ENCODE assay signal across 23 cellular contexts in the genomic region with DNA sequence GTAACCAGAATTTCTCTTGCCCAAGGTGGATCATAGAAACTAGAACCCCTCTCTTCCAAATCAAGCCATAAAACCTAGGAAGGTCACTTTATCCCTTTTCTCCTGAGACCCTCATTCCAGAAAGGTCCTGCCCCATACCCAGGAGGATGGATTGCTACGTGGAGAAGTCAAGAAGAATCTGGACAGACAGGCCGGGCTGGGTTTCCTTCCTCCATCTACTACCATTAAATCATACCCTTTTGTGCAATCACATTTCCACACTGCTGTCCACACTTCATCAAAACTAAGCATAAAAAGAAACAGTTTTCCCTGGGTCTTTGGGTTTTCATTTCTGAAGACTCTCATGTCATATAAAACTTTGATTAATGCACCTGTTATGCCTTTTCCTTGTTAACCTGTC.
DNase-seq lines count a peak whose midpoint lies in the region; ATAC-seq and TF ChIP-seq lines count a peak whose summit lies in the region.
"Had no signal": no experiment of that assay in that cellular context is flagged by ENCODE, and none has a peak within 500 bp of the region (broad histone marks: within the 10 kb centered on the region; RNA-seq: fewer than 3 reads in every experiment).

No MANE protein-coding gene starts in this region.

- H3K79me2 ChIP-seq in SU-DHL-6 (ENCODE audit: insufficient read depth, low read length) = no peaks in the 10 kb centered on the region
- no peaks in the 10 kb centered on the region for H3K79me2 ChIP-seq in trophoblast cell (ENCODE audit: control insufficient read depth, insufficient read depth, low read length, poor library complexity)

- peaks cover 4 to 25% (median 11%) of the 10 kb centered on the region in 7 donors for H3K9me3 Mint-ChIP-seq in CD14-positive monocyte
- peaks cover 3% of the 10 kb centered on the region for H3K9me3 Mint-ChIP-seq in mesothelial cell of epicardium
- peaks cover 7 to 12% of the 10 kb centered on the region in 2 donors for H3K9me3 Mint-ChIP-seq in activated naive CD4-positive, alpha-beta T cell treated with anti-CD3 and anti-CD28 coated beads, Interleukin-2, amount 50 U/mL, for 72 hours
- H3K9me3 Mint-ChIP-seq: CD8-positive, alpha-beta T cell had no signal

- H3K27me3 Mint-ChIP-seq in CD14-positive monocyte (ENCODE audit: low read depth in 3 of 3) (peaks cover 0 to 2% (median 0%) of the 10 kb centered on the region in 3 donors), mesothelial cell of epicardium (ENCODE audit: low read depth) (no peaks in the 10 kb centered on the region)

- peaks cover 4% of the 10 kb centered on the region in 2 experiments for H3K4me1 ChIP-seq in trophoblast cell (ENCODE audit: control insufficient read depth in 1 of 2, insufficient read depth in 2 of 2, low read length in 2 of 2)
- H3K4me1 ChIP-seq: A549, BE2C, Caco-2 had no signal

- no peak overlapping the region for H3K14ac ChIP-seq in trophoblast cell (ENCODE audit: low read length)

- H3F3A ChIP-seq in SU-DHL-6 (ENCODE audit: insufficient read depth) = no peaks in the 10 kb centered on the region

- H3K23ac ChIP-seq in trophoblast cell (ENCODE audit: low read length) = no peak overlapping the region

- peak overlapping the region; percentile 58 for H2BK12ac ChIP-seq in trophoblast cell (ENCODE audit: low read length)

- H4K20me1 ChIP-seq in SU-DHL-6 (ENCODE audit: low read depth, low read length) = no peaks in the 10 kb centered on the region
- H4K20me1 ChIP-seq: BLaER1 treated with 17β-estradiol and CSF1 and Interleukin-3, amounts not matched to agents 10 nM and 100 nM had no signal

- no peak overlapping the region for H4K12ac ChIP-seq in trophoblast cell (ENCODE audit: low read depth, low read length)

- H3K36me3 ChIP-seq in SU-DHL-6 (ENCODE audit: low read length) (no peaks in the 10 kb centered on the region), trophoblast cell (ENCODE audit: control insufficient read depth in 1 of 2, insufficient read depth in 2 of 2, low read length in 2 of 2) (no peaks in the 10 kb centered on the region)
- H3K36me3 ChIP-seq: BE2C; BLaER1 treated with 17β-estradiol and CSF1 and Interleukin-3, amounts not matched to agents 10 nM and 100 nM had no signal

- H3K4me3 Mint-ChIP-seq in CD14-positive monocyte (peak overlapping the region in 1 of 2 donors; percentile 60), mesothelial cell of epicardium (no peak overlapping the region)
- H3K4me3 Mint-ChIP-seq: CD8-positive, alpha-beta T cell had no signal

- peak overlapping the region; percentile 51 for H2BK120ac ChIP-seq in trophoblast cell (ENCODE audit: insufficient read depth, low read length, poor library complexity)

- H3K9me3 ChIP-seq in SU-DHL-6 (ENCODE audit: insufficient read depth, low read length) (no peaks in the 10 kb centered on the region), trophoblast cell (ENCODE audit: insufficient read depth, low read depth, low read length) (no peaks in the 10 kb centered on the region)
- H3K9me3 ChIP-seq: A549, BE2C, Caco-2 had no signal

- H2AK5ac ChIP-seq in trophoblast cell (ENCODE audit: low read length) = no peak overlapping the region

- no peak overlapping the region for H4K8ac ChIP-seq in trophoblast cell (ENCODE audit: low read depth, low read length)

- H3K4me2 ChIP-seq in SU-DHL-6 (ENCODE audit: low read depth, low read length, poor library complexity, severe bottlenecking) = no peak overlapping the region
- peak overlapping the region; percentile 19 for H3K4me2 ChIP-seq in trophoblast cell (ENCODE audit: low read length)
- H3K4me2 ChIP-seq: A549; BLaER1 treated with 17β-estradiol and CSF1 and Interleukin-3, amounts not matched to agents 10 nM and 100 nM had no signal

- H3K9me2 ChIP-seq in SU-DHL-6 (replicated peaks; ENCODE audit: insufficient read depth, low read length) = no peaks in the 10 kb centered on the region

- no peak for TF ChIP-seq CTCF in CD14-positive monocyte (IDR thresholded peaks at IDR 0.05)
- no peak for TF ChIP-seq CTCF in SU-DHL-6 (IDR thresholded peaks at IDR 0.05; ENCODE audit: insufficient read depth, low read length, poor library complexity, severe bottlenecking)
- TF ChIP-seq CTCF in mesothelial cell of epicardium (IDR thresholded peaks at IDR 0.05; ENCODE audit: unreplicated experiment) = no peak

- intact Hi-C loops in CD14-positive monocyte (cut with micrococcal nuclease) (no loop called here), cardiac septum (cut with DNase I) (no loop called here)

- no peaks in the 10 kb centered on the region for H3K27me3 ChIP-seq in SU-DHL-6 (ENCODE audit: low read length)
- no peaks in the 10 kb centered on the region for H3K27me3 ChIP-seq in trophoblast cell (ENCODE audit: insufficient read depth, low read length)
- H3K27me3 ChIP-seq: BE2C; BLaER1 treated with 17β-estradiol and CSF1 and Interleukin-3, amounts not matched to agents 10 nM and 100 nM had no signal

- H2BK5ac ChIP-seq in trophoblast cell (ENCODE audit: low read depth, low read length, poor library complexity) = peak overlapping the region; percentile 56

- WGBS in trophoblast cell (ENCODE audit: extremely low coverage, insufficient coverage, insufficient read length) = no CpG with 5 or more reads among the region's 2 CpGs

- ATAC-seq in activated naive CD4-positive, alpha-beta T cell treated with anti-CD3 and anti-CD28 coated beads, Interleukin-2, amount 50 U/mL, for 72 hours = no peak
- ATAC-seq: A549; CD8-positive, alpha-beta T cell; GM12878 had no signal

- H2AFZ ChIP-seq in SU-DHL-6 (ENCODE audit: low read depth, low read length, severe bottlenecking) (peak overlapping the region; percentile 31), trophoblast cell (ENCODE audit: insufficient read depth, low read length, poor library complexity) (no peak overlapping the region)
- H2AFZ ChIP-seq: GM23248 had no signal

- H4K91ac ChIP-seq in trophoblast cell (ENCODE audit: low read depth, low read length) = no peak overlapping the region

- H3K18ac ChIP-seq in trophoblast cell (ENCODE audit: low read length) = no peak overlapping the region

- DNase-seq in CD14-positive monocyte (ENCODE audit: low spot score) = no peak
- DNase-seq in mesothelial cell of epicardium (ENCODE audit: low spot score in 2 of 2, unreplicated experiment in 2 of 2) = no peak
- peak; percentile 65 to 83 for DNase-seq in trophoblast cell
- no peak for DNase-seq in activated T-cell treated with anti-CD3 and anti-CD28 coated beads, Interleukin-2, amount 50 U/mL, for 1 hour
- DNase-seq in cardiac septum (ENCODE audit: low spot score) = no peak
- no peak for DNase-seq in activated naive CD4-positive, alpha-beta T cell treated with anti-CD3 and anti-CD28 coated beads, Interleukin-2, amount 50 U/mL, for 72 hours (ENCODE audit: low spot score in 2 of 2)
- DNase-seq: 8988T; ACHN; AML-193; BE2C; Caco-2; CD8-positive, alpha-beta T cell; DMS153; DMS79; EL; GDM1; GM23248; H7; HCEC 1CT had no signal

- H3K27ac ChIP-seq in SU-DHL-6 (ENCODE audit: low read depth, low read length) (no peak overlapping the region), trophoblast cell (ENCODE audit: low read depth, low read length) (no peak overlapping the region)
- H3K27ac ChIP-seq: A549; BLaER1 treated with 17β-estradiol and CSF1 and Interleukin-3, amounts not matched to agents 10 nM and 100 nM; GM23248 had no signal

- H3K79me1 ChIP-seq in trophoblast cell (ENCODE audit: low read length) = no peaks in the 10 kb centered on the region

- H3K4me1 Mint-ChIP-seq in CD14-positive monocyte (peaks cover 19% of the 10 kb centered on the region), mesothelial cell of epicardium (peaks cover 12% of the 10 kb centered on the region)

- no peak overlapping the region for H3K9ac ChIP-seq in SU-DHL-6 (ENCODE audit: low read length)
- no peak overlapping the region for H3K9ac ChIP-seq in trophoblast cell (ENCODE audit: low read length)
- H3K9ac ChIP-seq: BLaER1 treated with 17β-estradiol and CSF1 and Interleukin-3, amounts not matched to agents 10 nM and 100 nM; GM23248 had no signal

- no peaks in the 10 kb centered on the region for H3K36me3 Mint-ChIP-seq in CD14-positive monocyte
- H3K36me3 Mint-ChIP-seq in mesothelial cell of epicardium = no peaks in the 10 kb centered on the region
- H3K36me3 Mint-ChIP-seq in activated naive CD4-positive, alpha-beta T cell treated with anti-CD3 and anti-CD28 coated beads, Interleukin-2, amount 50 U/mL, for 72 hours = peaks cover 4 to 10% of the 10 kb centered on the region in 2 donors

- H3K4me3 ChIP-seq in SU-DHL-6 (ENCODE audit: insufficient read depth, low read length, poor library complexity, severe bottlenecking) (no peak overlapping the region), trophoblast cell (ENCODE audit: low read depth, low read length) (no peak overlapping the region)
- H3K4me3 ChIP-seq: A549; BLaER1 treated with 17β-estradiol and CSF1 and Interleukin-3, amounts not matched to agents 10 nM and 100 nM; GM12878; GM23248 had no signal

- no peak overlapping the region for H3K4ac ChIP-seq in trophoblast cell (ENCODE audit: low read depth, low read length)

- peak overlapping the region in 4 of 7 donors; percentile 35 to 66 (median 61) for H3K27ac Mint-ChIP-seq in CD14-positive monocyte
- H3K27ac Mint-ChIP-seq in mesothelial cell of epicardium = peak overlapping the region; percentile 49
- no peak overlapping the region for H3K27ac Mint-ChIP-seq in activated naive CD4-positive, alpha-beta T cell treated with anti-CD3 and anti-CD28 coated beads, Interleukin-2, amount 50 U/mL, for 72 hours
- H3K27ac Mint-ChIP-seq: CD8-positive, alpha-beta T cell had no signal

Comparison
In these comparisons a context has a peak if more than half of its experiments do, and no peak if none do; other contexts are left out.
1. DNase-seq: peak in trophoblast cell (2 of 2); none in CD14-positive monocyte (single experiment), mesothelial cell of epicardium (0 of 2), activated T-cell treated with anti-CD3 and anti-CD28 coated beads, Interleukin-2, amount 50 U/mL, for 1 hour (single experiment), cardiac septum (single experiment) and activated naive CD4-positive, alpha-beta T cell treated with anti-CD3 and anti-CD28 coated beads, Interleukin-2, amount 50 U/mL, for 72 hours (0 of 2).
2. H3K27ac Mint-ChIP-seq: peak in CD14-positive monocyte (4 of 7) and mesothelial cell of epicardium (single experiment); none in activated naive CD4-positive, alpha-beta T cell treated with anti-CD3 and anti-CD28 coated beads, Interleukin-2, amount 50 U/mL, for 72 hours (0 of 2).